ENCODE assay signal across 29 cellular contexts in the genomic region with DNA sequence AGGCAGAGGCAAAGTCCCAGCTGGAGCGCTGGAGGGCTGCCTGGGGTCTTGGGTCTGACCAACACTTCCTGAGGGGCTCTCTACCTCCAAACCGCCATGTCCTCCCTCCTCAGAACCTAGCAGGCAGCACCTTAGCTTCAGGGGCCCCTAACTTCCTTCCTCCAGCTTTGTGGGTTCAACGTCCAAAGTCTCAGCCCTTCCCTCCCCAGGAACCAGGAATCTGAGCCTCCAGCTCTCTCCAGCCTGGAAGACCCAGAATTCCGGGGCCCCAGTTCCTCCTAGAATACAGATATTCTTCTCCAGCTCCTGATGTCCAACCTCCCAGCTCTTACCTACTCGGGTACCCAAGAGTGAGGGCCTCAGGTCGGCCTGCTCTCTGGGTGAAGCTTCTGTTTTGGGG. TPM values are rescaled to one million over a fixed set of nuclear protein-coding genes. Genes with fewer than 3 reads are reported as not detected.
DNase-seq lines count a peak whose midpoint lies in the region; ATAC-seq, FAIRE-seq and TF ChIP-seq lines count a peak whose summit lies in the region.
"Had no signal": no experiment of that assay in that cellular context is flagged by ENCODE, and none has a peak within 500 bp of the region (broad histone marks: within the 10 kb centered on the region; RNA-seq: fewer than 3 reads in every experiment).

No MANE protein-coding gene starts in this region.

- H4K8ac ChIP-seq in H9 (replicated peaks; ENCODE audit: insufficient read length, low read depth, low read length) = no peak overlapping the region

- H3K14ac ChIP-seq in H9 (ENCODE audit: insufficient read depth, low read length) = no peak overlapping the region

- H2AFZ ChIP-seq in HepG2 (ENCODE audit: low read length) (no peak overlapping the region), H9 (ENCODE audit: low read length) (no peak overlapping the region)

- CTCF ChIA-PET in HepG2 (lab: Yijun Ruan, JAX; ENCODE audit: low intra/inter-chr PET ratio, low total read pairs) = no interaction called here

- no peaks in the 10 kb centered on the region for H3K36me3 Mint-ChIP-seq in H9 (ENCODE audit: insufficient read depth in 1 of 3, low read depth in 3 of 3)
- H3K36me3 Mint-ChIP-seq: CD8-positive, alpha-beta memory T cell had no signal

- 17% methylated on average over 3 of the region's 6 CpGs for WGBS in HepG2 (ENCODE audit: low lambda C conversion rate)
- 48% methylated on average over 2 of the region's 6 CpGs for WGBS in right lobe of liver (ENCODE audit: insufficient coverage, low coverage, low lambda C conversion rate, missing lambda C conversion rate)
- no CpG with 5 or more reads among the region's 6 CpGs for WGBS in H9 (ENCODE audit: extremely low coverage, insufficient read length, low lambda C conversion rate)

- TF ChIP-seq POLR2A in HepG2 (IDR thresholded peaks at IDR 0.05; ENCODE audit: insufficient read depth in 1 of 2, low read depth in 2 of 2, low read length in 2 of 2) (no peak), right lobe of liver (IDR thresholded peaks at IDR 0.05) (no peak)

- no peaks in the 10 kb centered on the region for H3K79me2 ChIP-seq in HepG2 (ENCODE audit: insufficient read depth, low read length)
- no peaks in the 10 kb centered on the region for H3K79me2 ChIP-seq in H9 (ENCODE audit: insufficient read depth, low read length)

- no peak overlapping the region for H2BK12ac ChIP-seq in H9 (ENCODE audit: insufficient read length, low read depth, low read length)

- H2BK15ac ChIP-seq in H9 (ENCODE audit: low read depth, low read length) = no peak overlapping the region

- no peaks in the 10 kb centered on the region for H3K23me2 ChIP-seq in H9 (ENCODE audit: insufficient read length, low read depth, low read length, poor library complexity, severe bottlenecking)

- FAIRE-seq in HepG2 (lab: Jason Lieb, UNC) = no peak
- FAIRE-seq: GM19239, HTR-8/SVneo, RCC 7860 had no signal

- H4K20me1 ChIP-seq in HepG2 (ENCODE audit: insufficient read depth, low read length) (no peaks in the 10 kb centered on the region), H9 (ENCODE audit: control insufficient read depth, insufficient read depth, insufficient read length) (no peaks in the 10 kb centered on the region)

- H3K4me3 Mint-ChIP-seq in H9 = no peak overlapping the region; a peak in 1 of 5 replicates
- H3K4me3 Mint-ChIP-seq: CD8-positive, alpha-beta memory T cell had no signal

- intact Hi-C loops in HepG2 (cut with micrococcal nuclease; ENCODE audit: unreplicated experiment) = no loop called here
- intact Hi-C loops in right lobe of liver (cut with DNase I) = no loop called here
- intact Hi-C loops in left ventricle myocardium inferior (cut with micrococcal nuclease) = no loop called here

- DNase-seq in HepG2 (ENCODE audit: low spot score) (no peak), right lobe of liver (no peak), iPS-NIHi11 (ENCODE audit: low spot score) (no peak), left ventricle myocardium inferior (no peak), H9 (no peak)
- DNase-seq: ACHN; C1 segment of cervical spinal cord; CD8-positive, alpha-beta memory T cell; DMS53; EL; GF-D8; IMR-90; NCI-H1417; NCI-H1694 treated with DMSO at 0.1 percent for 48 hours; NCI-H2081 treated with DMSO at 0.1 percent for 48 hours; NCI-H2171 treated with DMSO at 0.1 percent for 48 hours; NCI-H524 treated with DMSO at 0.1 percent for 48 hours; NCI-H82; SJCRH30 had no signal

- H3K18ac ChIP-seq in H9 (ENCODE audit: insufficient read length, low read depth, low read length) = no peak overlapping the region

- no peak overlapping the region for H3K27ac Mint-ChIP-seq in H9

- H3T11ph ChIP-seq in H9 (ENCODE audit: low read length) = no peak overlapping the region

- TF ChIP-seq EP300 in HepG2 (IDR thresholded peaks at IDR 0.05; ENCODE audit: low read depth in 2 of 2, low read length in 2 of 2) = no peak
- no peak for TF ChIP-seq EP300 in HepG2 (CRISPR knock-in tag; IDR thresholded peaks at IDR 0.05; ENCODE audit: borderline replicate concordance)

- no peak overlapping the region for H3K56ac ChIP-seq in H9 (ENCODE audit: insufficient read length, low read depth, low read length)

- H4K91ac ChIP-seq in H9 (ENCODE audit: insufficient read length, low read depth, low read length) = no peak overlapping the region

- no peaks in the 10 kb centered on the region; a peak in 1 of 5 replicates for H3K9me3 Mint-ChIP-seq in H9
- H3K9me3 Mint-ChIP-seq: CD8-positive, alpha-beta memory T cell had no signal

- peaks cover 38% of the 10 kb centered on the region for H3K4me1 ChIP-seq in HepG2 (ENCODE audit: insufficient read depth, low read length)
- H3K4me1 ChIP-seq in right lobe of liver = no peaks in the 10 kb centered on the region
- peaks cover 15% of the 10 kb centered on the region in 2 donors for H3K4me1 ChIP-seq in duodenal mucosa (ENCODE audit: control insufficient read depth in 1 of 2, insufficient read depth in 2 of 2, low read length in 2 of 2)
- no peaks in the 10 kb centered on the region for H3K4me1 ChIP-seq in muscle layer of duodenum (ENCODE audit: control insufficient read depth in 1 of 2, insufficient read depth in 2 of 2, low read length in 2 of 2)
- H3K4me1 ChIP-seq in left ventricle myocardium inferior = no peaks in the 10 kb centered on the region
- no peaks in the 10 kb centered on the region for H3K4me1 ChIP-seq in H9 (ENCODE audit: insufficient read depth, low read length)
- H3K4me1 ChIP-seq: HAP-1, SJCRH30 had no signal

- no peak overlapping the region for H2BK5ac ChIP-seq in H9 (ENCODE audit: insufficient read length, low read length)

- H3K9ac ChIP-seq in HepG2 (ENCODE audit: insufficient read depth, low read depth, low read length) (no peak overlapping the region), duodenal mucosa (ENCODE audit: low read depth in 1 of 2, low read length in 2 of 2) (peak overlapping the region; percentile 55 to 72), H9 (ENCODE audit: extremely low read depth, insufficient read length, low read length) (no peak overlapping the region)

- BruUV-seq in HepG2 (replicated peaks; lab: Mats Ljungman, UMichigan) = no TSS peak

- ATAC-seq in HepG2 (no peak), right lobe of liver (no peak), GM19324 (IDR thresholded peaks at IDR 0.05; ENCODE audit: low FRiP score, unreplicated experiment) (no peak)

- H3K9me3 ChIP-seq in HepG2 (ENCODE audit: low read length) (no peaks in the 10 kb centered on the region), right lobe of liver (no peaks in the 10 kb centered on the region), duodenal mucosa (ENCODE audit: control insufficient read depth in 1 of 2, low read length in 2 of 2) (no peaks in the 10 kb centered on the region), muscle layer of duodenum (ENCODE audit: control insufficient read depth in 1 of 2, low read length in 2 of 2) (no peaks in the 10 kb centered on the region), left ventricle myocardium inferior (replicated peaks) (no peaks in the 10 kb centered on the region), H9 (ENCODE audit: control insufficient read depth, low read depth, low read length) (no peaks in the 10 kb centered on the region)
- H3K9me3 ChIP-seq: HAP-1, SJCRH30 had no signal

- H3K4me1 Mint-ChIP-seq in H9 = peaks cover 21 to 36% of the 10 kb centered on the region in 2 experiments

- H3K27me3 ChIP-seq in HepG2 (ENCODE audit: control insufficient read depth in 1 of 2, insufficient read depth in 2 of 2, low read length in 2 of 2) = no peaks in the 10 kb centered on the region; a peak in 1 of 5 replicates
- no peaks in the 10 kb centered on the region for H3K27me3 ChIP-seq in right lobe of liver
- no peaks in the 10 kb centered on the region for H3K27me3 ChIP-seq in duodenal mucosa (ENCODE audit: control insufficient read depth in 1 of 2, insufficient read depth in 2 of 2, low read length in 2 of 2)
- peaks cover 3% of the 10 kb centered on the region for H3K27me3 ChIP-seq in muscle layer of duodenum (ENCODE audit: low read depth, low read length)
- H3K27me3 ChIP-seq in left ventricle myocardium inferior (ENCODE audit: low read depth) = peaks cover 42% of the 10 kb centered on the region
- no peaks in the 10 kb centered on the region; the same call in 1 of the 2 replicates for H3K27me3 ChIP-seq in H9 (ENCODE audit: insufficient read depth, low read length)

- no peak overlapping the region for H3K4ac ChIP-seq in H9 (ENCODE audit: low read depth, low read length)

- H3K36me3 ChIP-seq in HepG2 (replicated peaks in 1 of 2; ENCODE audit: control insufficient read depth in 1 of 2, insufficient read depth in 2 of 2, low read length in 2 of 2) (no peaks in the 10 kb centered on the region), right lobe of liver (no peaks in the 10 kb centered on the region), duodenal mucosa (ENCODE audit: control insufficient read depth in 1 of 2, insufficient read depth in 2 of 2, low read length in 2 of 2) (peaks cover 5 to 6% of the 10 kb centered on the region in 2 donors), muscle layer of duodenum (ENCODE audit: control insufficient read depth in 1 of 2, insufficient read depth in 2 of 2, low read length in 2 of 2) (no peaks in the 10 kb centered on the region), left ventricle myocardium inferior (no peaks in the 10 kb centered on the region)
- H3K36me3 ChIP-seq: HAP-1, SJCRH30 had no signal

- no peak for TF ChIP-seq RAD21 in HepG2 (CRISPR knock-in tag; IDR thresholded peaks at IDR 0.05)

- no peak overlapping the region for H3K27ac ChIP-seq in HepG2 (ENCODE audit: extremely low read length, insufficient read depth, low read length)
- H3K27ac ChIP-seq in right lobe of liver = no peak overlapping the region
- peak overlapping the region; percentile 77 for H3K27ac ChIP-seq in duodenal mucosa (ENCODE audit: low read depth, low read length)
- peak overlapping the region; percentile 67 for H3K27ac ChIP-seq in muscle layer of duodenum (ENCODE audit: low read length)
- H3K27ac ChIP-seq in left ventricle myocardium inferior (replicated peaks) = no peak overlapping the region
- no peak overlapping the region for H3K27ac ChIP-seq in H9 (ENCODE audit: insufficient read length, low read depth, low read length)
- H3K27ac ChIP-seq: 22Rv1, SJCRH30 had no signal

- H2BK20ac ChIP-seq in H9 (ENCODE audit: low read depth, low read length, poor library complexity, severe bottlenecking) = no peak overlapping the region

- POLR2A ChIA-PET in HepG2 (lab: Yijun Ruan, JAX) = interaction anchor here (1.1 to 2.1 kb wide), 6 partner anchors 10 to 86 kb away, joined by 4 to 11 read pairs (median 6); a partner anchor contains a TSS

- H3K4me3 ChIP-seq in HepG2 (replicated peaks in 1 of 3; ENCODE audit: insufficient read depth in 1 of 3, low read depth in 2 of 3, low read length in 3 of 3) (peak overlapping the region in 1 of 3 experiments; percentile 21; a peak in 1 of 6 replicates), right lobe of liver (no peak overlapping the region), duodenal mucosa (ENCODE audit: low read depth in 1 of 2, low read length in 2 of 2) (peak overlapping the region; percentile 63 to 64), muscle layer of duodenum (ENCODE audit: low read depth in 1 of 2, low read length in 2 of 2) (peak overlapping the region in 1 of 2 donors; percentile 37), left ventricle myocardium inferior (no peak overlapping the region)
- H3K4me3 ChIP-seq: HAP-1, SJCRH30 had no signal

- in situ Hi-C loops in HepG2 (cut with HindIII; ENCODE audit: extremely low pct_ligation_motif_present, low pct_unique_long_range_greater_than_20kb) = no loop called here

- H2BK120ac ChIP-seq in H9 (ENCODE audit: low read depth, low read length, poor library complexity, severe bottlenecking) = no peak overlapping the region

- peaks cover 21% of the 10 kb centered on the region for H3K27me3 Mint-ChIP-seq in H9 (ENCODE audit: low read depth)

- H4K5ac ChIP-seq in H9 (ENCODE audit: insufficient read length, low read depth, low read length) = no peak overlapping the region

- no peak overlapping the region for H2AK5ac ChIP-seq in H9 (ENCODE audit: insufficient read length, low read length)

- H3K4me2 ChIP-seq in HepG2 (ENCODE audit: low read depth, low read length) (peak overlapping the region; percentile 62), H9 (ENCODE audit: insufficient read depth, insufficient read length, low read length) (no peak overlapping the region)

- no peak overlapping the region for H3K23ac ChIP-seq in H9 (ENCODE audit: insufficient read length, low read depth, low read length)

- TF ChIP-seq CTCF in HepG2 (CRISPR knock-in tag; IDR thresholded peaks at IDR 0.05) = no peak
- TF ChIP-seq CTCF in right lobe of liver (IDR thresholded peaks at IDR 0.05) = no peak
- TF ChIP-seq CTCF in left ventricle myocardium inferior (IDR thresholded peaks at IDR 0.05; ENCODE audit: borderline replicate concordance) = no peak
- no peak for TF ChIP-seq CTCF in H9 (conservative IDR thresholded peaks at IDR 0.05)

- H3K79me1 ChIP-seq in H9 (ENCODE audit: insufficient read depth, low read depth, low read length, poor library complexity, severe bottlenecking) = no peaks in the 10 kb centered on the region

RNA-seq across cellular contexts. Expression of a gene that starts 3.7 kb away (rescaled TPM):
- total RNA-seq in HepG2 (2016; rRNA removed; fragmentation: Illumina TruSeq; extraction: Trizol) (0.74 and 1.3 TPM in 2 replicates), right lobe of liver (1 to 10 TPM; 1.1 to 5.6 (median 2.2) TPM), left ventricle myocardium inferior (2.0 TPM), H9 (2021) (0.63 TPM in 1 of 2 replicates, not detected in the other)
- 0.79 and 1.0 TPM in 2 replicates for total RNA-seq in HepG2 (2016; cell fraction: cytosol; rRNA removed; fragmentation: Illumina TruSeq; extraction: Trizol; ENCODE audit: low read depth)
- 0.70 and 1.0 TPM in 2 replicates for total RNA-seq in HepG2 (2016; cell fraction: insoluble cytoplasmic fraction; rRNA removed; fragmentation: Illumina TruSeq; extraction: Trizol)
- total RNA-seq in HepG2 (2016; cell fraction: membrane; rRNA removed; fragmentation: Illumina TruSeq; extraction: Trizol) = 0.62 and 0.77 TPM in 2 replicates
- total RNA-seq in HepG2 (2016; cell fraction: nucleus; rRNA removed; fragmentation: Illumina TruSeq; extraction: Trizol) = 0.84 and 1.5 TPM in 2 replicates
- 1.8 and 2.9 TPM in 2 replicates for polyA plus RNA-seq in HepG2 (2011; rRNA removed)
- 2.4 and 2.5 TPM in 2 replicates for polyA plus RNA-seq in HepG2 (2011; cell fraction: cytosol; rRNA removed)
- polyA plus RNA-seq in HepG2 (2011; cell fraction: nucleus; rRNA removed) = 6.2 and 7.0 TPM in 2 replicates
- 3.3 and 3.4 TPM in 2 replicates for polyA plus RNA-seq in HepG2 (2012)
- polyA plus RNA-seq in HepG2 (2016; cell fraction: cytosol; fragmentation: Illumina TruSeq; extraction: Trizol; ENCODE audit: low read depth) = 0.33 and 0.50 TPM in 2 replicates
- polyA plus RNA-seq in HepG2 (2016; cell fraction: insoluble cytoplasmic fraction; fragmentation: Illumina TruSeq; extraction: Trizol; ENCODE audit: low read depth) = 0.37 and 0.74 TPM in 2 replicates
- polyA plus RNA-seq in HepG2 (2016; cell fraction: membrane; fragmentation: Illumina TruSeq; extraction: Trizol; ENCODE audit: low read depth) = 0.28 and 1.2 TPM in 2 replicates
- polyA plus RNA-seq in HepG2 (2016; cell fraction: nucleus; fragmentation: Illumina TruSeq; extraction: Trizol; ENCODE audit: insufficient read depth, low read depth) = 1.7 and 1.9 TPM in 2 replicates
- 5.1 TPM in 1 of 2 replicates, not detected in the other for polyA minus RNA-seq in HepG2 (2011; rRNA and poly(A)+ RNA removed; ENCODE audit: low replicate concordance)
- polyA minus RNA-seq in HepG2 (2011; cell fraction: cytosol; rRNA and poly(A)+ RNA removed) = 1.9 and 2.7 TPM in 2 replicates
- 1.4 and 1.5 TPM in 2 replicates for polyA minus RNA-seq in HepG2 (2011; cell fraction: nucleus; rRNA and poly(A)+ RNA removed)
- total RNA-seq: IMR-90, MCF 10A, OCI-LY7, SJCRH30 had no signal
- polyA plus RNA-seq: CD8-positive, alpha-beta memory T cell; IMR-90 had no signal

RNA-seq across cellular contexts. Expression of a gene that starts 18.2 kb away (rescaled TPM):
- 2.1 and 5.5 TPM in 2 replicates for total RNA-seq in HepG2 (2016; rRNA removed; fragmentation: Illumina TruSeq; extraction: Trizol)
- 1.8 and 2.2 TPM in 2 replicates for total RNA-seq in HepG2 (2016; cell fraction: cytosol; rRNA removed; fragmentation: Illumina TruSeq; extraction: Trizol; ENCODE audit: low read depth)
- total RNA-seq in HepG2 (2016; cell fraction: insoluble cytoplasmic fraction; rRNA removed; fragmentation: Illumina TruSeq; extraction: Trizol) = 1.8 and 4.7 TPM in 2 replicates
- total RNA-seq in HepG2 (2016; cell fraction: membrane; rRNA removed; fragmentation: Illumina TruSeq; extraction: Trizol) = 3.9 and 4.5 TPM in 2 replicates
- total RNA-seq in HepG2 (2016; cell fraction: nucleus; rRNA removed; fragmentation: Illumina TruSeq; extraction: Trizol) = 5.3 and 6.2 TPM in 2 replicates
- polyA plus RNA-seq in HepG2 (2011; rRNA removed) = 9.0 and 11.8 TPM in 2 replicates
- 6.6 and 8.7 TPM in 2 replicates for polyA plus RNA-seq in HepG2 (2011; cell fraction: cytosol; rRNA removed)
- polyA plus RNA-seq in HepG2 (2011; cell fraction: nucleus; rRNA removed) = 46.8 and 58.8 TPM in 2 replicates
- 10.0 and 13.2 TPM in 2 replicates for polyA plus RNA-seq in HepG2 (2012)
- polyA plus RNA-seq in HepG2 (2016; cell fraction: cytosol; fragmentation: Illumina TruSeq; extraction: Trizol; ENCODE audit: low read depth) = 1.3 and 1.4 TPM in 2 replicates
- 2.6 and 4.4 TPM in 2 replicates for polyA plus RNA-seq in HepG2 (2016; cell fraction: insoluble cytoplasmic fraction; fragmentation: Illumina TruSeq; extraction: Trizol; ENCODE audit: low read depth)
- 2.5 and 3.8 TPM in 2 replicates for polyA plus RNA-seq in HepG2 (2016; cell fraction: membrane; fragmentation: Illumina TruSeq; extraction: Trizol; ENCODE audit: low read depth)
- 14.7 and 16.2 TPM in 2 replicates for polyA plus RNA-seq in HepG2 (2016; cell fraction: nucleus; fragmentation: Illumina TruSeq; extraction: Trizol; ENCODE audit: insufficient read depth, low read depth)
- 9.0 and 17.8 TPM in 2 replicates for polyA minus RNA-seq in HepG2 (2011; rRNA and poly(A)+ RNA removed; ENCODE audit: low replicate concordance)
- 4.7 and 5.3 TPM in 2 replicates for polyA minus RNA-seq in HepG2 (2011; cell fraction: cytosol; rRNA and poly(A)+ RNA removed)
- polyA minus RNA-seq in HepG2 (2011; cell fraction: nucleus; rRNA and poly(A)+ RNA removed) = 7.0 and 12.1 TPM in 2 replicates
- 1 to 10 TPM; 2.3 to 5.3 (median 3.7) TPM for total RNA-seq in right lobe of liver
- total RNA-seq in left ventricle myocardium inferior = 5.1 TPM
- 53.7 and 54.5 TPM in 2 replicates for total RNA-seq in H9 (2021)

RNA-seq across cellular contexts. Expression of a gene that starts 33.1 kb away (rescaled TPM):
- not detected in 2 replicates for total RNA-seq in HepG2 (2016; rRNA removed; fragmentation: Illumina TruSeq; extraction: Trizol)
- total RNA-seq in HepG2 (2016; cell fraction: cytosol; rRNA removed; fragmentation: Illumina TruSeq; extraction: Trizol; ENCODE audit: low read depth) = not detected in 2 replicates
- not detected in 2 replicates for total RNA-seq in HepG2 (2016; cell fraction: insoluble cytoplasmic fraction; rRNA removed; fragmentation: Illumina TruSeq; extraction: Trizol)
- not detected in 2 replicates for total RNA-seq in HepG2 (2016; cell fraction: membrane; rRNA removed; fragmentation: Illumina TruSeq; extraction: Trizol)
- not detected in 2 replicates for total RNA-seq in HepG2 (2016; cell fraction: nucleus; rRNA removed; fragmentation: Illumina TruSeq; extraction: Trizol)
- polyA plus RNA-seq in HepG2 (2011; rRNA removed) = 0.16 and 0.21 TPM in 2 replicates
- 0.04 and 0.05 TPM in 2 replicates for polyA plus RNA-seq in HepG2 (2011; cell fraction: cytosol; rRNA removed)
- polyA plus RNA-seq in HepG2 (2011; cell fraction: nucleus; rRNA removed) = 0.43 and 1.4 TPM in 2 replicates
- polyA plus RNA-seq in HepG2 (2012) = 0.28 TPM in 2 replicates
- polyA plus RNA-seq in HepG2 (2016; cell fraction: cytosol; fragmentation: Illumina TruSeq; extraction: Trizol; ENCODE audit: low read depth) = not detected in 2 replicates
- not detected in 2 replicates for polyA plus RNA-seq in HepG2 (2016; cell fraction: insoluble cytoplasmic fraction; fragmentation: Illumina TruSeq; extraction: Trizol; ENCODE audit: low read depth)
- not detected in 2 replicates for polyA plus RNA-seq in HepG2 (2016; cell fraction: membrane; fragmentation: Illumina TruSeq; extraction: Trizol; ENCODE audit: low read depth)
- polyA plus RNA-seq in HepG2 (2016; cell fraction: nucleus; fragmentation: Illumina TruSeq; extraction: Trizol; ENCODE audit: insufficient read depth, low read depth) = not detected in 2 replicates
- 0.16 TPM in 1 of 2 replicates, not detected in the other for polyA minus RNA-seq in HepG2 (2011; rRNA and poly(A)+ RNA removed; ENCODE audit: low replicate concordance)
- polyA minus RNA-seq in HepG2 (2011; cell fraction: cytosol; rRNA and poly(A)+ RNA removed) = not detected in 2 replicates
- not detected in 2 replicates for polyA minus RNA-seq in HepG2 (2011; cell fraction: nucleus; rRNA and poly(A)+ RNA removed)
- total RNA-seq in right lobe of liver = not detected
- total RNA-seq in left ventricle myocardium inferior = not detected
- 4.0 and 5.0 TPM in 2 replicates for total RNA-seq in H9 (2021)
- total RNA-seq: CD8-positive, alpha-beta memory T cell; IMR-90; OCI-LY7 had no signal
- polyA plus RNA-seq: CD8-positive, alpha-beta memory T cell had no signal

RNA-seq across cellular contexts. Expression of a gene that starts 37.7 kb away (rescaled TPM):
- 0.18 TPM in 1 of 2 replicates, not detected in the other for total RNA-seq in HepG2 (2016; rRNA removed; fragmentation: Illumina TruSeq; extraction: Trizol)
- not detected in 2 replicates for total RNA-seq in HepG2 (2016; cell fraction: cytosol; rRNA removed; fragmentation: Illumina TruSeq; extraction: Trizol; ENCODE audit: low read depth)
- total RNA-seq in HepG2 (2016; cell fraction: insoluble cytoplasmic fraction; rRNA removed; fragmentation: Illumina TruSeq; extraction: Trizol) = 0.19 TPM in 1 of 2 replicates, not detected in the other
- 0.10 and 0.25 TPM in 2 replicates for total RNA-seq in HepG2 (2016; cell fraction: membrane; rRNA removed; fragmentation: Illumina TruSeq; extraction: Trizol)
- total RNA-seq in HepG2 (2016; cell fraction: nucleus; rRNA removed; fragmentation: Illumina TruSeq; extraction: Trizol) = 0.60 TPM in 1 of 2 replicates, not detected in the other
- polyA plus RNA-seq in HepG2 (2011; rRNA removed) = 1.2 and 1.9 TPM in 2 replicates
- 0.75 and 1.1 TPM in 2 replicates for polyA plus RNA-seq in HepG2 (2011; cell fraction: cytosol; rRNA removed)
- polyA plus RNA-seq in HepG2 (2011; cell fraction: nucleus; rRNA removed) = 8.1 and 12.7 TPM in 2 replicates
- 0.74 and 1.1 TPM in 2 replicates for polyA plus RNA-seq in HepG2 (2012)
- 0.14 and 0.17 TPM in 2 replicates for polyA plus RNA-seq in HepG2 (2016; cell fraction: cytosol; fragmentation: Illumina TruSeq; extraction: Trizol; ENCODE audit: low read depth)
- 0.20 and 0.44 TPM in 2 replicates for polyA plus RNA-seq in HepG2 (2016; cell fraction: insoluble cytoplasmic fraction; fragmentation: Illumina TruSeq; extraction: Trizol; ENCODE audit: low read depth)
- polyA plus RNA-seq in HepG2 (2016; cell fraction: membrane; fragmentation: Illumina TruSeq; extraction: Trizol; ENCODE audit: low read depth) = 0.09 and 0.25 TPM in 2 replicates
- 0.68 and 0.79 TPM in 2 replicates for polyA plus RNA-seq in HepG2 (2016; cell fraction: nucleus; fragmentation: Illumina TruSeq; extraction: Trizol; ENCODE audit: insufficient read depth, low read depth)
- polyA minus RNA-seq in HepG2 (2011; rRNA and poly(A)+ RNA removed; ENCODE audit: low replicate concordance) = 0.72 and 1.3 TPM in 2 replicates
- not detected in 2 replicates for polyA minus RNA-seq in HepG2 (2011; cell fraction: cytosol; rRNA and poly(A)+ RNA removed)
- 1.0 and 1.2 TPM in 2 replicates for polyA minus RNA-seq in HepG2 (2011; cell fraction: nucleus; rRNA and poly(A)+ RNA removed)
- under 1 TPM in 3 of 6 experiments, not detected in 3; 0.20 to 0.29 (median 0.24) TPM for total RNA-seq in right lobe of liver
- 3.0 TPM for total RNA-seq in left ventricle myocardium inferior
- total RNA-seq in H9 (2021) = 43.5 and 47.0 TPM in 2 replicates

RNA-seq across cellular contexts. Expression of a gene that starts 41.6 kb away (rescaled TPM):
- total RNA-seq in HepG2 (2016; rRNA removed; fragmentation: Illumina TruSeq; extraction: Trizol) = 33.7 and 35.9 TPM in 2 replicates
- total RNA-seq in HepG2 (2016; cell fraction: cytosol; rRNA removed; fragmentation: Illumina TruSeq; extraction: Trizol; ENCODE audit: low read depth) = 3.9 TPM in 2 replicates
- 32.9 and 34.5 TPM in 2 replicates for total RNA-seq in HepG2 (2016; cell fraction: insoluble cytoplasmic fraction; rRNA removed; fragmentation: Illumina TruSeq; extraction: Trizol)
- total RNA-seq in HepG2 (2016; cell fraction: membrane; rRNA removed; fragmentation: Illumina TruSeq; extraction: Trizol) = 8.1 and 8.5 TPM in 2 replicates
- total RNA-seq in HepG2 (2016; cell fraction: nucleus; rRNA removed; fragmentation: Illumina TruSeq; extraction: Trizol) = 14.3 and 15.8 TPM in 2 replicates
- polyA plus RNA-seq in HepG2 (2011; rRNA removed) = 22.3 and 25.7 TPM in 2 replicates
- 19.2 and 35.4 TPM in 2 replicates for polyA plus RNA-seq in HepG2 (2011; cell fraction: cytosol; rRNA removed)
- polyA plus RNA-seq in HepG2 (2011; cell fraction: nucleus; rRNA removed) = 19.5 and 22.1 TPM in 2 replicates
- 14.9 and 21.2 TPM in 2 replicates for polyA plus RNA-seq in HepG2 (2012)
- 5.6 and 5.7 TPM in 2 replicates for polyA plus RNA-seq in HepG2 (2016; cell fraction: cytosol; fragmentation: Illumina TruSeq; extraction: Trizol; ENCODE audit: low read depth)
- polyA plus RNA-seq in HepG2 (2016; cell fraction: insoluble cytoplasmic fraction; fragmentation: Illumina TruSeq; extraction: Trizol; ENCODE audit: low read depth) = 53.4 and 56.0 TPM in 2 replicates
- 8.9 and 9.7 TPM in 2 replicates for polyA plus RNA-seq in HepG2 (2016; cell fraction: membrane; fragmentation: Illumina TruSeq; extraction: Trizol; ENCODE audit: low read depth)
- polyA plus RNA-seq in HepG2 (2016; cell fraction: nucleus; fragmentation: Illumina TruSeq; extraction: Trizol; ENCODE audit: insufficient read depth, low read depth) = 26.8 and 27.6 TPM in 2 replicates
- polyA minus RNA-seq in HepG2 (2011; rRNA and poly(A)+ RNA removed; ENCODE audit: low replicate concordance) = 33.2 and 42.3 TPM in 2 replicates
- 15.9 and 23.8 TPM in 2 replicates for polyA minus RNA-seq in HepG2 (2011; cell fraction: cytosol; rRNA and poly(A)+ RNA removed)
- polyA minus RNA-seq in HepG2 (2011; cell fraction: nucleus; rRNA and poly(A)+ RNA removed) = 4.6 and 6.1 TPM in 2 replicates
- 10 to 100 TPM; 11.3 to 28.3 (median 15.6) TPM for total RNA-seq in right lobe of liver
- 29.0 TPM for total RNA-seq in left ventricle myocardium inferior
- 47.4 and 50.7 TPM in 2 replicates for total RNA-seq in H9 (2021)

Comparison
In these comparisons a context has a peak if more than half of its experiments do, and no peak if none do; other contexts are left out.
1. H3K27ac ChIP-seq: peak in duodenal mucosa (single experiment) and muscle layer of duodenum (single experiment); none in HepG2 (single experiment), right lobe of liver (0 of 3), left ventricle myocardium inferior (single experiment) and H9 (single experiment).
2. H3K4me3 ChIP-seq: peak in duodenal mucosa (2 of 2); none in right lobe of liver (0 of 3) and left ventricle myocardium inferior (single experiment).
3. H3K9ac ChIP-seq: peak in duodenal mucosa (2 of 2); none in HepG2 (single experiment) and H9 (single experiment).